In the genomic region with DNA sequence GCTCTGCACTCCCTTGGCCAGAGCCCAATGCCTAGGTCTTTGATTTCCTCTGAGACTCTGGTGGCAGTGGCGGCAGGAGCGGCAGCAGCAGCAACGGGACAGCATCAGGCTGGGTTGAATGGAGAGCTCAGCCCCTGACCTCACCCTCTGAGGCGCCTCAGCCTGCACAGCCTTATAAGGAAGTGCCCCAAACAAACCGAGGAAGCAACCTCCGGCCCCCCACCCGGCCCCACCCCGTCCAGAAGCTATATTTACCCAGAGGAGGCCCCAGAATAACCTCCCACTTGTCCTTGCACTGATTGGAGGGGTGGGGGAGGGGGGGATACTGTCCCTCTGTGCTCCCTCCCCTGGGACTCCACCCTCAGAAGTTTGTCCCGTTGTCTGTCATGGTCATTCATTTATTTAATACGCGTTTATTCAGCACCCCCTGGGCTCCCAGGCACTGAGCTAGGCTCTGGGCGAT, we compare ENCODE assay signal across 11 cellular contexts. TPM values are rescaled to one million over a fixed set of nuclear protein-coding genes. Genes with fewer than 3 reads are reported as not detected.
DNase-seq lines count a peak whose midpoint lies in the region; ATAC-seq and TF ChIP-seq lines count a peak whose summit lies in the region.
"Had no signal": no experiment of that assay in that cellular context is flagged by ENCODE, and none has a peak within 500 bp of the region (broad histone marks: within the 10 kb centered on the region; RNA-seq: fewer than 3 reads in every experiment).

No MANE protein-coding gene starts in this region.

- DNase-seq in OCI-M1 (lab: John Stamatoyannopoulos, UW) (peak; percentile 22), left ventricle myocardium inferior (peak; percentile 82), PC-3 (no peak), cerebellum (ENCODE audit: low spot score) (no peak)
- no peak for DNase-seq in activated naive CD4-positive, alpha-beta T cell treated with anti-CD3 and anti-CD28 coated beads for 36 hours
- DNase-seq: activated naive CD4-positive, alpha-beta T cell treated with anti-CD3 and anti-CD28 coated beads, Interleukin-2, amount 50 U/mL, for 16 hours; NCI-H1930 had no signal

- H3K4me3 Mint-ChIP-seq in activated naive CD4-positive, alpha-beta T cell treated with anti-CD3 and anti-CD28 coated beads for 36 hours = no peak overlapping the region

- no peak overlapping the region for H3K4me2 ChIP-seq in PC-3 (ENCODE audit: low read length)

- H3K9me3 ChIP-seq in left ventricle myocardium inferior (replicated peaks) (no peaks in the 10 kb centered on the region), skeletal muscle tissue (ENCODE audit: control insufficient read depth in 3 of 3, low read length in 3 of 3) (no peaks in the 10 kb centered on the region), PC-3 (ENCODE audit: low read length) (no peaks in the 10 kb centered on the region)

- H3K9ac ChIP-seq in skeletal muscle tissue (ENCODE audit: low read depth in 1 of 3, low read length in 3 of 3) = peak overlapping the region; percentile 76 to 83 (median 77)
- no peak overlapping the region for H3K9ac ChIP-seq in PC-3 (ENCODE audit: low read length)

- POLR2A ChIA-PET in PC-3 (lab: Charles Lee; ENCODE audit: unreplicated experiment) = no interaction called here

- H3K27ac ChIP-seq in left ventricle myocardium inferior (replicated peaks) (peak overlapping the region; percentile 96), skeletal muscle tissue (ENCODE audit: low read depth, low read length) (peak overlapping the region; percentile 99), PC-3 (ENCODE audit: low read length) (no peak overlapping the region)

- peaks cover 100% of the 10 kb centered on the region for H3K4me1 ChIP-seq in left ventricle myocardium inferior
- H3K4me1 ChIP-seq in skeletal muscle tissue (ENCODE audit: control insufficient read depth in 3 of 3, insufficient read depth in 3 of 3, low read length in 3 of 3) = peaks cover 96 to 99% (median 98%) of the 10 kb centered on the region in 3 donors
- peaks cover 33% of the 10 kb centered on the region for H3K4me1 ChIP-seq in PC-3 (ENCODE audit: insufficient read depth, low read length)

- no peaks in the 10 kb centered on the region for H3K27me3 Mint-ChIP-seq in activated naive CD4-positive, alpha-beta T cell treated with anti-CD3 and anti-CD28 coated beads for 36 hours (ENCODE audit: low read depth)

- TF ChIP-seq CTCF in GM12875 (IDR thresholded peaks at IDR 0.05; ENCODE audit: borderline replicate concordance, insufficient read depth, low read depth, low read length) (no peak), left ventricle myocardium inferior (IDR thresholded peaks at IDR 0.05; ENCODE audit: borderline replicate concordance) (no peak), PC-3 (conservative IDR thresholded peaks at IDR 0.05; ENCODE audit: low read depth, low read length) (no peak)

- ATAC-seq in GM18517 (IDR thresholded peaks at IDR 0.05; ENCODE audit: unreplicated experiment) (no peak), PC-3 (no peak)

- peaks cover 5% of the 10 kb centered on the region for H3F3A ChIP-seq in PC-3 (ENCODE audit: low read length, unreplicated experiment)

- no peaks in the 10 kb centered on the region for H3K9me3 Mint-ChIP-seq in activated naive CD4-positive, alpha-beta T cell treated with anti-CD3 and anti-CD28 coated beads for 36 hours

- H4K20me1 ChIP-seq in PC-3 (ENCODE audit: low read length) = no peaks in the 10 kb centered on the region

- no peaks in the 10 kb centered on the region for H3K9me2 ChIP-seq in PC-3 (replicated peaks; ENCODE audit: low read length)

- intact Hi-C loops in left ventricle myocardium inferior (cut with micrococcal nuclease) = no loop called here
- intact Hi-C loops in PC-3 (cut with micrococcal nuclease) = no loop called here
- intact Hi-C loops in activated naive CD4-positive, alpha-beta T cell treated with anti-CD3 and anti-CD28 coated beads for 36 hours (cut with micrococcal nuclease) = loop anchor here (5.0 kb wide), 1 partner anchor 208 kb away; no protein-coding TSS in a partner anchor

- BruUV-seq in PC-3 (replicated peaks; lab: Mats Ljungman, UMichigan) = no TSS peak

- no peaks in the 10 kb centered on the region for H3K27me3 ChIP-seq in left ventricle myocardium inferior (ENCODE audit: low read depth)
- no peaks in the 10 kb centered on the region for H3K27me3 ChIP-seq in skeletal muscle tissue (ENCODE audit: control insufficient read depth in 3 of 3, insufficient read depth in 3 of 3, low read length in 3 of 3)
- no peaks in the 10 kb centered on the region for H3K27me3 ChIP-seq in PC-3 (ENCODE audit: low read length)

- CTCF ChIA-PET in PC-3 (lab: Charles Lee) = no interaction called here
- CTCF ChIA-PET in activated naive CD4-positive, alpha-beta T cell treated with anti-CD3 and anti-CD28 coated beads for 36 hours (lab: Charles Lee) = interaction anchor here (1.0 to 2.3 kb wide), 4 partner anchors 12 to 41 kb away, joined by 3 to 8 read pairs (median 4); partner anchors contain the start of genes CRABP2 and NES

- peak overlapping the region; percentile 33 for H3K4me3 ChIP-seq in GM12875 (ENCODE audit: low read depth, low read length)
- peak overlapping the region; percentile 47 for H3K4me3 ChIP-seq in left ventricle myocardium inferior
- peak overlapping the region; percentile 54 to 57 (median 55) for H3K4me3 ChIP-seq in skeletal muscle tissue (ENCODE audit: low read length in 3 of 3)
- H3K4me3 ChIP-seq in PC-3 (ENCODE audit: low read length) = no peak overlapping the region

- peaks cover 20% of the 10 kb centered on the region for H3K4me1 Mint-ChIP-seq in activated naive CD4-positive, alpha-beta T cell treated with anti-CD3 and anti-CD28 coated beads for 36 hours (ENCODE audit: low read depth)

- H3K36me3 Mint-ChIP-seq in activated naive CD4-positive, alpha-beta T cell treated with anti-CD3 and anti-CD28 coated beads for 36 hours (ENCODE audit: low read depth) = no peaks in the 10 kb centered on the region

- peaks cover 8% of the 10 kb centered on the region for H3K79me2 ChIP-seq in PC-3 (ENCODE audit: low read length)

- H2AFZ ChIP-seq in PC-3 (ENCODE audit: low read length) = no peak overlapping the region

- no peaks in the 10 kb centered on the region for H3K36me3 ChIP-seq in left ventricle myocardium inferior
- no peaks in the 10 kb centered on the region for H3K36me3 ChIP-seq in skeletal muscle tissue (ENCODE audit: control insufficient read depth in 3 of 3, insufficient read depth in 3 of 3, low read length in 3 of 3)
- no peaks in the 10 kb centered on the region for H3K36me3 ChIP-seq in PC-3 (ENCODE audit: low read depth, low read length)

- H3K27ac Mint-ChIP-seq in activated naive CD4-positive, alpha-beta T cell treated with anti-CD3 and anti-CD28 coated beads for 36 hours = no peak overlapping the region

RNA-seq across cellular contexts. Expression of gene NES, which starts 12.2 kb away (rescaled TPM):
- total RNA-seq in left ventricle myocardium inferior (164 TPM), skeletal muscle tissue (494 TPM), PC-3 (2014; rRNA removed) (58.2 and 70.0 TPM in 2 replicates), cerebellum (45.5 TPM)
- total RNA-seq in activated naive CD4-positive, alpha-beta T cell treated with anti-CD3 and anti-CD28 coated beads for 36 hours = not detected
- total RNA-seq: mononuclear cell had no signal

RNA-seq across cellular contexts. Expression of gene BCAN, which starts 23.1 kb away (rescaled TPM):
- total RNA-seq in left ventricle myocardium inferior = 0.05 TPM
- under 0.01 TPM for total RNA-seq in skeletal muscle tissue
- total RNA-seq in PC-3 (2014; rRNA removed) = not detected in 2 replicates
- 106 TPM for total RNA-seq in cerebellum
- not detected for total RNA-seq in activated naive CD4-positive, alpha-beta T cell treated with anti-CD3 and anti-CD28 coated beads for 36 hours
- total RNA-seq: mononuclear cell had no signal

RNA-seq across cellular contexts. Expression of gene CRABP2, which starts 40.4 kb away (rescaled TPM):
- total RNA-seq in left ventricle myocardium inferior (0.60 TPM), skeletal muscle tissue (57.4 TPM), PC-3 (2014; rRNA removed) (120 and 150 TPM in 2 replicates), cerebellum (9.6 TPM)
- total RNA-seq in activated naive CD4-positive, alpha-beta T cell treated with anti-CD3 and anti-CD28 coated beads for 36 hours = under 1 TPM; 0.45 to 0.72 TPM

RNA-seq across cellular contexts. Expression of gene HAPLN2, which starts 45.8 kb away (rescaled TPM):
- total RNA-seq in left ventricle myocardium inferior (1.2 TPM), skeletal muscle tissue (0.52 TPM), PC-3 (2014; rRNA removed) (1.1 TPM in 1 of 2 replicates, not detected in the other), cerebellum (1.3 TPM)
- under 1 TPM; 0.40 to 0.55 TPM for total RNA-seq in activated naive CD4-positive, alpha-beta T cell treated with anti-CD3 and anti-CD28 coated beads for 36 hours

Comparison
In these comparisons a context has a peak if more than half of its experiments do, and no peak if none do; other contexts are left out.
1. DNase-seq: peak in OCI-M1 (single experiment) and left ventricle myocardium inferior (single experiment); none in PC-3 (single experiment), cerebellum (single experiment) and activated naive CD4-positive, alpha-beta T cell treated with anti-CD3 and anti-CD28 coated beads for 36 hours (single experiment).
2. RNA of gene NES, which starts 12.2 kb away (total RNA-seq): 494 TPM in skeletal muscle tissue (single experiment), 164 TPM in left ventricle myocardium inferior (single experiment), 58.2 to 70.0 TPM in PC-3 and 45.5 TPM in cerebellum (single experiment); not detected in activated naive CD4-positive, alpha-beta T cell treated with anti-CD3 and anti-CD28 coated beads for 36 hours; every median in the first group is over 10 times any median in the second.
3. RNA of gene BCAN, which starts 23.1 kb away (total RNA-seq): 106 TPM in cerebellum (single experiment); 0.05 TPM in left ventricle myocardium inferior (single experiment), under 0.01 TPM in skeletal muscle tissue (single experiment), not detected in PC-3 and not detected in activated naive CD4-positive, alpha-beta T cell treated with anti-CD3 and anti-CD28 coated beads for 36 hours; every median in the first group is over 100 times any median in the second.